Comparison of ENCODE assay signal across 9 cellular contexts in the genomic region with DNA sequence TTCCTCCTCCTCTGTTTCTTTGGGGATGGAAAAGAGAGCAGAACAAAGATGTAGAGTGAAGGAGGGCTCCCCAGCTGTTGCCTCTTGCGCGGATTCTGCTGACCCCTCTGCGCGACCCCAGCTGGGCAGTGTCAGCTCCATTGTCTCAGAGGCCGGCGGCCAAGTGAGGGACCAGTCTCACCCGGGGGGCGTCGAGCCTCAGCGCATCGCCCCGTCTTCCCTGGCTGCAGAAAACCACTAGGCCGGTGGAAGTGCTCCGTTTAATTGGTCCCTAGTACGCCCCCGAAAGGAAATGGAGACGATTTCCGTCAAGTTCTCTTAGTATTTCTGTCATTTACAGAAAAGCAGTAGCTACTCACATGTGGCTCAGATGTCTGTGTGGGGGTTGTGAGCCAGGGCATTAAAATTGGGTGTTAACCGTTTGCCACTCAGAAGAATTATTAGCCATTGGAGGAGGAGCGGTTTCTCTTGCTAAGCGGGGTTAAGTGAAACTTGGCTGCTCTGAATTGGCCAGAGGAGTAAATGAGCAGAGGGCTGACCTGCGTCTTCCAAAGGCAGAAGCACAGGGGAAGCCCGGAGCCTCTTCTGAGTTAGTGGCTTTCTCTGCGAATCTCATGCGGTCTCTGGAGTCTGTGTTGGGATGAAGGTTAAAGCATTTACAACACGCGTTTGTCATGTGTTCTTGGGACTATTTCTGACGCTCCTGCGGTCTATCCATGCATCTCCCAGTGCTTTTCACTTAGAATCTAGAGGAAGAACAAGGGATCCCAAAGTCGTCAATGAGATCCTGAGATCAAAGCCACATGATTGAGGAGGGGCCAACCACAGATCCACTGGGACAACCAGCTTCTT.
DNase-seq lines count a peak whose midpoint lies in the region; ATAC-seq, FAIRE-seq and TF ChIP-seq lines count a peak whose summit lies in the region.
"Had no signal": no experiment of that assay in that cellular context is flagged by ENCODE, and none has a peak within 500 bp of the region (broad histone marks: within the 10 kb centered on the region; RNA-seq: fewer than 3 reads in every experiment).

No MANE protein-coding gene starts in this region.

- H3K36me3 ChIP-seq in NT2/D1 (ENCODE audit: insufficient read depth, insufficient read length, low read length) (no peaks in the 10 kb centered on the region), muscle layer of duodenum (ENCODE audit: control insufficient read depth in 1 of 2, insufficient read depth in 2 of 2, low read length in 2 of 2) (no peaks in the 10 kb centered on the region), small intestine (ENCODE audit: control insufficient read depth in 2 of 2, insufficient read depth in 2 of 2, low read length in 2 of 2) (no peaks in the 10 kb centered on the region)

- H3K27ac ChIP-seq in muscle layer of duodenum (ENCODE audit: low read length): no peak overlapping the region
- no peak overlapping the region for H3K27ac ChIP-seq in small intestine (ENCODE audit: low read depth in 1 of 2, low read length in 1 of 2)

- peak overlapping the region; percentile 64 for H3K9ac ChIP-seq in NT2/D1 (ENCODE audit: insufficient read length, low read depth)

- H3K4me3 ChIP-seq in NT2/D1 (ENCODE audit: insufficient read length, low read depth) (peak overlapping the region; percentile 56), choroid plexus epithelial cell (ENCODE audit: low read depth, low read length) (peak overlapping the region; percentile 51), muscle layer of duodenum (ENCODE audit: low read depth in 1 of 2, low read length in 2 of 2) (peak overlapping the region; percentile 18 to 64), small intestine (ENCODE audit: low read depth in 1 of 2, low read length in 2 of 2) (no peak overlapping the region)

- intact Hi-C loops in sciatic nerve (cut with DNase I): no loop called here

- DNase-seq in Ammon's horn (ENCODE audit: low spot score) (peak; percentile 7), NT2/D1 (ENCODE audit: low read depth, low spot score) (no peak), choroid plexus epithelial cell (ENCODE audit: low read depth) (peak; percentile 43), sciatic nerve (ENCODE audit: low spot score) (no peak), DMS153 (lab: John Stamatoyannopoulos, UW) (no peak), small intestine (no peak)

- H3K9me3 ChIP-seq in NT2/D1 (ENCODE audit: insufficient read depth, low read length) (no peaks in the 10 kb centered on the region), muscle layer of duodenum (ENCODE audit: control insufficient read depth in 1 of 2, low read length in 2 of 2) (no peaks in the 10 kb centered on the region), small intestine (ENCODE audit: control insufficient read depth, low read depth) (no peaks in the 10 kb centered on the region)

- H3K27me3 ChIP-seq in NT2/D1 (ENCODE audit: insufficient read depth, insufficient read length) (peaks cover 43% of the 10 kb centered on the region), muscle layer of duodenum (ENCODE audit: low read depth, low read length) (no peaks in the 10 kb centered on the region), small intestine (ENCODE audit: control insufficient read depth in 2 of 2, insufficient read depth in 2 of 2, low read length in 2 of 2) (peaks cover 7 to 11% of the 10 kb centered on the region in 2 donors)

- FAIRE-seq in small intestine (lab: Jason Lieb, UNC): no peak

- H3K4me1 ChIP-seq in NT2/D1 (ENCODE audit: insufficient read depth, insufficient read length) (no peaks in the 10 kb centered on the region), muscle layer of duodenum (ENCODE audit: control insufficient read depth in 1 of 2, insufficient read depth in 2 of 2, low read length in 2 of 2) (peaks cover 0 to 17% of the 10 kb centered on the region in 2 donors), small intestine (ENCODE audit: control insufficient read depth in 2 of 2, insufficient read depth in 1 of 2, low read depth in 1 of 2, low read length in 1 of 2) (no peaks in the 10 kb centered on the region)

- no peak for TF ChIP-seq CTCF in choroid plexus epithelial cell (conservative IDR thresholded peaks at IDR 0.05; ENCODE audit: low read depth, low read length)

- ATAC-seq in sciatic nerve (no peak), GM21526 (IDR thresholded peaks at IDR 0.05; ENCODE audit: low FRiP score, unreplicated experiment) (no peak)
- ATAC-seq: left lobe of liver had no signal

- 6 to 13% (median 11%) methylated on average over 30 of the region's 30 CpGs for WGBS in small intestine, 3 donors

Comparison
In these comparisons a context has a peak if more than half of its experiments do, and no peak if none do; other contexts are left out.
1. DNase-seq: peak in Ammon's horn (single experiment) and choroid plexus epithelial cell (single experiment); none in NT2/D1 (single experiment), sciatic nerve (single experiment), DMS153 (single experiment) and small intestine (single experiment).
2. H3K4me3 ChIP-seq: peak in NT2/D1 (single experiment), choroid plexus epithelial cell (single experiment) and muscle layer of duodenum (2 of 2); none in small intestine (0 of 2).